ENCODE assay signal across 9 cellular contexts in the genomic region with DNA sequence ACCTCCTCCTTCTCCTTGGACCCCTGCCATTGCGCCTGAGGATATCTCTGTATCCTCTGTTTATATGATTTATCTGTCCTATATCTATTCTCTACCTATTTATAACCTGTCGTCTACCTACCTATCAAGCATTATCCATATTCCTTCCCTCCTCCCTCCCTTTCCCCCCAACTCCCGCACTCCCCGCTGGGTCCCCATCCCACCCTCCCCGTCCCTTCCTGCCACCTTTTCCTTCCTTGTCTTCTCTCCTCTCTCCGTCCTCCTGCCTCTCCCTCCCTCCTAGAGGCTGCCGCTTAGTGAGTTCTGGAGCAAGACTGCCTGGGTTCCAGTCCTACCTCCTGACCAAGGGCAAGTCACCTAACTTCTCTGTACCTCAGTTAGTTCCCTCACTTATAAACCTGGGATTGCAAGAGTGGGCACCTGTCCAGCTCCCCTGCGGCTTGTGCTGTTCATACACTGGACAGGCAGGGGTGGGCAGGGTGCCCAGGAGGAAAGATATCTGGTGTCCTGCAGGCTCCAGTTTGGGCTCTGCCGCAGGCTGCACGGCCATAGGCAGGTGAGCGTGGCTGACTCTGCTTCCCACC. TPM values are rescaled to one million over a fixed set of nuclear protein-coding genes. Genes with fewer than 3 reads are reported as not detected.
A peak's percentile ranks its signal among the peaks of the same experiment; 100 is the strongest.
DNase-seq lines count a peak whose midpoint lies in the region; ATAC-seq and TF ChIP-seq lines count a peak whose summit lies in the region.
"Had no signal": no experiment of that assay in that cellular context is flagged by ENCODE, and none has a peak within 500 bp of the region (broad histone marks: within the 10 kb centered on the region; RNA-seq: fewer than 3 reads in every experiment).

No MANE protein-coding gene starts in this region.

- ATAC-seq in Right ventricle myocardium inferior (peak; percentile 14), upper lobe of right lung (peak; percentile 37), GM21360 (IDR thresholded peaks at IDR 0.05; ENCODE audit: unreplicated experiment) (no peak), HG03469 (IDR thresholded peaks at IDR 0.05; ENCODE audit: unreplicated experiment) (no peak)

- TF ChIP-seq CTCF in astrocyte of the spinal cord (IDR thresholded peaks at IDR 0.05; ENCODE audit: low read depth, low read length) (no peak), upper lobe of right lung (IDR thresholded peaks at IDR 0.05) (no peak)

- H3K27ac ChIP-seq in upper lobe of right lung: no peak overlapping the region

- in situ Hi-C loops in astrocyte of the spinal cord (cut with HindIII; ENCODE audit: low sequenced_read_pairs): no loop called here

- no peaks in the 10 kb centered on the region for H3K36me3 ChIP-seq in upper lobe of right lung

- DNase-seq in Right ventricle myocardium inferior (ENCODE audit: missing footprints) (no peak), cardiac septum (ENCODE audit: low spot score) (no peak), astrocyte of the spinal cord (ENCODE audit: low read depth, low spot score) (peak; percentile 34), iPS-NIHi11 (ENCODE audit: low spot score) (peak; percentile 22), upper lobe of right lung (peak; percentile 83), superior temporal gyrus (ENCODE audit: extremely low spot score) (no peak)

- H3K4me1 ChIP-seq in upper lobe of right lung: peaks cover 20% of the 10 kb centered on the region

- H3K4me3 ChIP-seq in astrocyte of the spinal cord (ENCODE audit: low read depth, low read length) (no peak overlapping the region), upper lobe of right lung (no peak overlapping the region)

- no peaks in the 10 kb centered on the region for H3K9me3 ChIP-seq in upper lobe of right lung

- intact Hi-C loops in Right ventricle myocardium inferior (cut with DNase I) (loop anchor here (5.0 kb wide), 1 partner anchor 46 kb away; no protein-coding TSS in a partner anchor), cardiac septum (cut with DNase I) (no loop called here), upper lobe of right lung (cut with DNase I) (no loop called here)

- peaks cover 38% of the 10 kb centered on the region for H3K27me3 ChIP-seq in upper lobe of right lung

RNA-seq across cellular contexts. Expression of gene TTYH1, which starts 16.1 kb away (rescaled TPM):
- total RNA-seq in Right ventricle myocardium inferior (2.8 TPM), cardiac septum (1.3 TPM), upper lobe of right lung (not detected)

RNA-seq across cellular contexts. Expression of gene LENG8, which starts 17.7 kb away (rescaled TPM):
- total RNA-seq in Right ventricle myocardium inferior (59.0 TPM), cardiac septum (86.5 TPM), upper lobe of right lung (191 TPM)

RNA-seq across cellular contexts. Expression of gene LENG9, which starts 32.2 kb away (rescaled TPM):
- total RNA-seq in Right ventricle myocardium inferior (1.8 TPM), cardiac septum (2.9 TPM), upper lobe of right lung (7.2 TPM)

RNA-seq across cellular contexts. Expression of gene CDC42EP5, which starts 41.7 kb away (rescaled TPM):
- total RNA-seq in Right ventricle myocardium inferior (8.9 TPM), cardiac septum (14.2 TPM), upper lobe of right lung (38.2 TPM)
- total RNA-seq: T-helper 1 cell treated with Interleukin-12 subunit alpha and Interleukin-12 subunit beta and Interleukin-4 antibody, amounts not matched to agents 30 ng/mL and 1 ng/mL, for 36 hours had no signal

Comparison
In these comparisons a context has a peak if more than half of its experiments do, and no peak if none do; other contexts are left out.
1. ATAC-seq: peak in Right ventricle myocardium inferior (single experiment) and upper lobe of right lung (single experiment); none in GM21360 (single experiment) and HG03469 (single experiment).
2. DNase-seq: peak in astrocyte of the spinal cord (single experiment), iPS-NIHi11 (single experiment) and upper lobe of right lung (single experiment); none in Right ventricle myocardium inferior (single experiment), cardiac septum (single experiment) and superior temporal gyrus (single experiment).